ENCODE assay signal across 8 cellular contexts in genomic region chr11:829946-830294, GRCh38. TPM values are rescaled to one million over a fixed set of nuclear protein-coding genes. Genes with fewer than 3 reads are reported as not detected.
DNase-seq lines count a peak whose midpoint lies in the region; ATAC-seq, FAIRE-seq and TF ChIP-seq lines count a peak whose summit lies in the region.

No MANE protein-coding gene starts in this region.

- no peak overlapping the region for H3K4me2 ChIP-seq in neural cell (ENCODE audit: low read length)

- H3K9ac ChIP-seq in HUES64 (ENCODE audit: low read depth, low read length) (peak overlapping the region; percentile 41; the same call in 1 of the 2 replicates), neural cell (ENCODE audit: low read length) (peak overlapping the region; percentile 9)

- peaks cover 6 to 37% of the 10 kb centered on the region in 2 donors for H3K27me3 Mint-ChIP-seq in effector memory CD8-positive, alpha-beta T cell

- H3K4me3 ChIP-seq in BJ (ENCODE audit: low read depth, low read length) (peak overlapping the region; percentile 23), HUES64 (ENCODE audit: low read length) (peak overlapping the region; percentile 52), neural cell (ENCODE audit: low read length) (peak overlapping the region; percentile 69), pancreas (peak overlapping the region in 1 of 4 donors; percentile 22)

- peaks cover 16% of the 10 kb centered on the region for H3K36me3 Mint-ChIP-seq in effector memory CD8-positive, alpha-beta T cell (ENCODE audit: insufficient read depth)

- ATAC-seq in effector memory CD8-positive, alpha-beta T cell (replicated peaks): peak; percentile 4
- ATAC-seq in pancreas: no peak

- WGBS in HUES64: 1% methylated on average over 34 of the region's 34 CpGs
- WGBS in pancreas, 2 donors: 67 to 80% methylated on average over 31 to 34 of the region's 34 CpGs

- no peak for FAIRE-seq in pancreas (lab: Jason Lieb, UNC)

- H2AFZ ChIP-seq in neural cell (ENCODE audit: low read depth, low read length): no peak overlapping the region

- no peak for TF ChIP-seq EP300 in neural cell (conservative IDR thresholded peaks at IDR 0.05; ENCODE audit: poor library complexity, severe bottlenecking)

- H3K36me3 ChIP-seq in BJ (ENCODE audit: control insufficient read depth, insufficient read depth, low read length): peaks cover 8% of the 10 kb centered on the region
- 0 out of 2 replicates have a peak, but pooled peaks cover 3% of the 10 kb centered on the region for H3K36me3 ChIP-seq in HUES64 (ENCODE audit: insufficient read depth, low read length)
- H3K36me3 ChIP-seq in neural cell (ENCODE audit: insufficient read depth, low read length): no peaks in the 10 kb centered on the region
- H3K36me3 ChIP-seq in pancreas: no peaks in the 10 kb centered on the region

- H3K4me3 Mint-ChIP-seq in effector memory CD8-positive, alpha-beta T cell: peak overlapping the region; percentile 69 to 75

- no peaks in the 10 kb centered on the region for H3F3A ChIP-seq in neural cell (ENCODE audit: insufficient read depth, low read length, poor library complexity, severe bottlenecking)

- no peaks in the 10 kb centered on the region for H3K79me2 ChIP-seq in neural cell (replicated peaks; ENCODE audit: insufficient read depth, low read length)

- no peak overlapping the region for H3K27ac Mint-ChIP-seq in effector memory CD8-positive, alpha-beta T cell

- no peaks in the 10 kb centered on the region for H3K9me2 ChIP-seq in neural cell (ENCODE audit: insufficient read depth, low read length)

- CTCF ChIA-PET in BJ (lab: Yijun Ruan, JAX): interaction anchor here (0.7 to 2.5 kb wide), 3 partner anchors 8 to 11 kb away, joined by 3 to 8 read pairs (median 3); partner anchors contain the start of gene PNPLA2

- H3K9me3 ChIP-seq in HUES64 (ENCODE audit: insufficient read depth, low read depth, low read length) (no peaks in the 10 kb centered on the region), neural cell (ENCODE audit: low read length) (no peaks in the 10 kb centered on the region), pancreas (no peaks in the 10 kb centered on the region)

- TF ChIP-seq CTCF in BJ (IDR thresholded peaks at IDR 0.05; ENCODE audit: insufficient read depth, low read depth, low read length) (no peak), neural cell (IDR thresholded peaks at IDR 0.05; ENCODE audit: poor library complexity, severe bottlenecking) (no peak), pancreas (IDR thresholded peaks at IDR 0.05) (no peak)

- no peaks in the 10 kb centered on the region for H4K20me1 ChIP-seq in neural cell (ENCODE audit: insufficient read depth)

- POLR2A ChIA-PET in BJ (lab: Charles Lee): interaction anchor here (0.5 to 1.0 kb wide), 2 partner anchors 11 to 15 kb away, joined by 11 to 13 read pairs; partner anchors contain the start of gene PNPLA2

- DNase-seq in BJ (ENCODE audit: low read depth) (no peak), NCI-H2107 (lab: John Stamatoyannopoulos, UW) (no peak), T-helper 1 cell (no peak), glomerular visceral epithelial cell (ENCODE audit: extremely low spot score) (no peak), pancreas (no peak)
- DNase-seq in effector memory CD8-positive, alpha-beta T cell: no peak

- peaks cover 32% of the 10 kb centered on the region for H3K4me1 ChIP-seq in HUES64 (ENCODE audit: insufficient read depth, low read length)
- peaks cover 20 to 39% (median 32%) of the 10 kb centered on the region in 3 donors for H3K4me1 ChIP-seq in pancreas

- H3K27me3 ChIP-seq in BJ (ENCODE audit: control insufficient read depth, insufficient read depth, low read length) (no peaks in the 10 kb centered on the region), HUES64 (ENCODE audit: insufficient read depth, low read length) (peaks cover 68% of the 10 kb centered on the region), neural cell (ENCODE audit: insufficient read depth, low read depth, low read length) (peaks cover 42% of the 10 kb centered on the region), pancreas (no peaks in the 10 kb centered on the region)

- intact Hi-C loops in pancreas (cut with DNase I): no loop called here

- H3K9me3 Mint-ChIP-seq in effector memory CD8-positive, alpha-beta T cell: no peaks in the 10 kb centered on the region

- H3K27ac ChIP-seq in HUES64 (ENCODE audit: low read depth, low read length) (no peak overlapping the region), neural cell (ENCODE audit: low read length) (no peak overlapping the region), pancreas (no peak overlapping the region)

- no peak for TF ChIP-seq RAD21 in neural cell (conservative IDR thresholded peaks at IDR 0.05)

- H3K4me1 Mint-ChIP-seq in effector memory CD8-positive, alpha-beta T cell (ENCODE audit: low read depth in 2 of 2): peaks cover 14 to 30% of the 10 kb centered on the region in 2 donors

TF ChIP-seq in neural cell, 6 proteins besides CTCF, POLR2A, EP300 and RAD21:
- no peak for TF ChIP-seq REST (IDR thresholded peaks at IDR 0.05; ENCODE audit: borderline replicate concordance)
- TF ChIP-seq MXI1 (conservative IDR thresholded peaks at IDR 0.05; ENCODE audit: poor library complexity, severe bottlenecking): no peak
- no peak for TF ChIP-seq TAF1 (IDR thresholded peaks at IDR 0.05; ENCODE audit: low read depth)
- TF ChIP-seq POLR2AphosphoS5 (IDR thresholded peaks at IDR 0.05): no peak
- no peak for TF ChIP-seq SMC3 (conservative IDR thresholded peaks at IDR 0.05; ENCODE audit: poor library complexity)
- TF ChIP-seq EZH2 (IDR thresholded peaks at IDR 0.05; ENCODE audit: borderline replicate concordance, insufficient read depth, low read length, poor library complexity, severe bottlenecking): no peak
TF ChIP-seq in neural cell: peak in this region for 0.

RNA-seq across cellular contexts. Expression of gene CRACR2B, which starts 2.2 kb away (rescaled TPM):
- polyA plus RNA-seq in BJ (2011; rRNA removed) (0.16 and 0.18 TPM in 2 replicates), neural cell (1.2 and 6.5 TPM in 2 replicates), pancreas (100 to 1,000 TPM; 263 to 378 TPM)
- not detected in 2 replicates for polyA minus RNA-seq in BJ (2011; rRNA and poly(A)+ RNA removed)
- 7.4 TPM for polyA plus RNA-seq in HUES64 (2013, experiment 1 of 2)
- 10.2 TPM for polyA plus RNA-seq in HUES64 (2013, experiment 2 of 2)
- 0.49 and 1.5 TPM in 2 replicates for polyA minus RNA-seq in neural cell
- total RNA-seq in pancreas: 100 to 1,000 TPM in 4 of 6 donors, 10 to 100 TPM in 2; 60.6 to 140 (median 108) TPM

RNA-seq across cellular contexts. Expression of gene CD151, which starts 2.8 kb away (rescaled TPM):
- polyA plus RNA-seq in BJ (2011; rRNA removed) (1,448 and 2,262 TPM in 2 replicates), neural cell (70.8 and 80.1 TPM in 2 replicates), pancreas (100 to 1,000 TPM; 256 to 351 TPM)
- polyA minus RNA-seq in BJ (2011; rRNA and poly(A)+ RNA removed): 434 and 704 TPM in 2 replicates
- 65.1 TPM for polyA plus RNA-seq in HUES64 (2013, experiment 1 of 2)
- polyA plus RNA-seq in HUES64 (2013, experiment 2 of 2): 87.2 TPM
- polyA minus RNA-seq in neural cell: 39.7 and 39.8 TPM in 2 replicates
- total RNA-seq in pancreas: 100 to 1,000 TPM; 163 to 278 (median 233) TPM

RNA-seq across cellular contexts. Expression of gene PNPLA2, which starts 11.2 kb away (rescaled TPM):
- polyA plus RNA-seq in BJ (2011; rRNA removed) (32.0 and 53.1 TPM in 2 replicates), neural cell (7.3 and 7.8 TPM in 2 replicates), pancreas (100 to 1,000 TPM; 233 to 234 TPM)
- 53.3 and 57.3 TPM in 2 replicates for polyA minus RNA-seq in BJ (2011; rRNA and poly(A)+ RNA removed)
- 21.5 TPM for polyA plus RNA-seq in HUES64 (2013, experiment 1 of 2)
- polyA plus RNA-seq in HUES64 (2013, experiment 2 of 2): 23.5 TPM
- 6.5 and 8.8 TPM in 2 replicates for polyA minus RNA-seq in neural cell
- 100 to 1,000 TPM in 1 of 6 donors, 10 to 100 TPM in 5; 59.1 to 109 (median 82.1) TPM for total RNA-seq in pancreas

RNA-seq across cellular contexts. Expression of gene POLR2L, which starts 12.4 kb away (rescaled TPM):
- polyA plus RNA-seq in BJ (2011; rRNA removed) (308 and 734 TPM in 2 replicates), neural cell (50.6 and 62.3 TPM in 2 replicates), pancreas (100 to 1,000 TPM in 1 of 2 donors, 10 to 100 TPM in 1; 64.7 to 110 TPM)
- polyA minus RNA-seq in BJ (2011; rRNA and poly(A)+ RNA removed): 123 and 136 TPM in 2 replicates
- polyA plus RNA-seq in HUES64 (2013, experiment 1 of 2): 137 TPM
- 140 TPM for polyA plus RNA-seq in HUES64 (2013, experiment 2 of 2)
- 7.8 and 9.4 TPM in 2 replicates for polyA minus RNA-seq in neural cell
- total RNA-seq in pancreas: 10 to 100 TPM; 62.9 to 98.8 (median 68.9) TPM

RNA-seq across cellular contexts. Expression of gene TSPAN4, which starts 12.7 kb away (rescaled TPM):
- 145 and 295 TPM in 2 replicates for polyA plus RNA-seq in BJ (2011; rRNA removed)
- 51.8 and 70.2 TPM in 2 replicates for polyA minus RNA-seq in BJ (2011; rRNA and poly(A)+ RNA removed)
- 46.6 TPM for polyA plus RNA-seq in HUES64 (2013, experiment 1 of 2)
- 46.0 TPM for polyA plus RNA-seq in HUES64 (2013, experiment 2 of 2)
- 68.1 and 68.3 TPM in 2 replicates for polyA plus RNA-seq in neural cell
- polyA minus RNA-seq in neural cell: 22.8 and 28.7 TPM in 2 replicates
- 10 to 100 TPM; 15.3 to 25.0 (median 18.8) TPM for total RNA-seq in pancreas
- polyA plus RNA-seq in pancreas: 10 to 100 TPM; 44.0 to 67.2 TPM

Comparison
In these comparisons a context has a peak if more than half of its experiments do, and no peak if none do; other contexts are left out.
1. RNA of gene CRACR2B, which starts 2.2 kb away (polyA plus RNA-seq): 263 to 378 TPM in pancreas; 1.2 to 6.5 TPM in neural cell and 0.16 to 0.18 TPM in BJ; every median in the first group is over 10 times any median in the second.